13 cellular contexts compared by ENCODE assay signal in genomic region chr9:95088421-95089161, GRCh38.
A peak's percentile ranks its signal among the peaks of the same experiment; 100 is the strongest.
DNase-seq lines count a peak whose midpoint lies in the region; ATAC-seq and TF ChIP-seq lines count a peak whose summit lies in the region.
"Had no signal": no experiment of that assay in that cellular context is flagged by ENCODE, and none has a peak within 500 bp of the region (broad histone marks: within the 10 kb centered on the region; RNA-seq: fewer than 3 reads in every experiment).

No MANE protein-coding gene starts in this region.

- no peak overlapping the region for H2BK5ac ChIP-seq in trophoblast cell (ENCODE audit: low read depth, low read length, poor library complexity)

- ATAC-seq in Right ventricle myocardium superior (ENCODE audit: poor library complexity) = no peak

- peak overlapping the region; percentile 41 for H3K18ac ChIP-seq in trophoblast cell (ENCODE audit: low read length)

- WGBS in trophoblast cell (ENCODE audit: extremely low coverage, insufficient coverage, insufficient read length) = no CpG with 5 or more reads among the region's 26 CpGs

- H3K36me3 ChIP-seq in left ventricle myocardium inferior = peaks cover 46% of the 10 kb centered on the region
- peaks cover 36 to 37% of the 10 kb centered on the region in 2 experiments for H3K36me3 ChIP-seq in trophoblast cell (ENCODE audit: control insufficient read depth in 1 of 2, insufficient read depth in 2 of 2, low read length in 2 of 2)
- H3K36me3 ChIP-seq in vagina = peaks cover 0 to 23% of the 10 kb centered on the region in 2 donors

- peak overlapping the region; percentile 24 for H4K8ac ChIP-seq in trophoblast cell (ENCODE audit: low read depth, low read length)

- no peak for TF ChIP-seq POLR2A in vagina (IDR thresholded peaks at IDR 0.05)

- H3K14ac ChIP-seq in trophoblast cell (ENCODE audit: low read length) = no peak overlapping the region

- TF ChIP-seq CTCF in left ventricle myocardium inferior (IDR thresholded peaks at IDR 0.05; ENCODE audit: borderline replicate concordance) = no peak
- TF ChIP-seq CTCF in fibroblast of mammary gland (conservative IDR thresholded peaks at IDR 0.05; ENCODE audit: control insufficient read depth, insufficient read depth, low read depth, low read length) = no peak
- no peak for TF ChIP-seq CTCF in vagina (IDR thresholded peaks at IDR 0.05)
- no peak for TF ChIP-seq CTCF in endothelial cell (IDR thresholded peaks at IDR 0.05; ENCODE audit: unreplicated experiment)

- no peaks in the 10 kb centered on the region for H3K27me3 ChIP-seq in left ventricle myocardium inferior (ENCODE audit: low read depth)
- no peaks in the 10 kb centered on the region for H3K27me3 ChIP-seq in trophoblast cell (ENCODE audit: insufficient read depth, low read length)
- no peaks in the 10 kb centered on the region for H3K27me3 ChIP-seq in vagina

- no peak overlapping the region for H3K4me2 ChIP-seq in trophoblast cell (ENCODE audit: low read length)
- H3K4me2 ChIP-seq: KMS-11 had no signal

- H2BK120ac ChIP-seq in trophoblast cell (ENCODE audit: insufficient read depth, low read length, poor library complexity) = peak overlapping the region; percentile 35

- no peaks in the 10 kb centered on the region for H3K9me3 ChIP-seq in left ventricle myocardium inferior (replicated peaks)
- no peaks in the 10 kb centered on the region for H3K9me3 ChIP-seq in trophoblast cell (ENCODE audit: insufficient read depth, low read depth, low read length)
- H3K9me3 ChIP-seq in vagina = no peaks in the 10 kb centered on the region

- H3K4me3 ChIP-seq in left ventricle myocardium inferior (no peak overlapping the region), fibroblast of mammary gland (ENCODE audit: control insufficient read depth, low read depth, low read length) (no peak overlapping the region), trophoblast cell (ENCODE audit: low read depth, low read length) (no peak overlapping the region), vagina (no peak overlapping the region)

- no peak overlapping the region for H3K27ac Mint-ChIP-seq in endothelial cell (ENCODE audit: unreplicated experiment)
- H3K27ac Mint-ChIP-seq: activated CD4-positive, alpha-beta memory T cell treated with anti-CD3 and anti-CD28 coated beads, Interleukin-2, amount 10 ng/mL, durations not matched to agents 7 days and 5 days; activated naive CD4-positive, alpha-beta T cell treated with anti-CD3 and anti-CD28 coated beads for 36 hours; memory B cell had no signal

- H4K91ac ChIP-seq in trophoblast cell (ENCODE audit: low read depth, low read length) = peak overlapping the region; percentile 51

- peak overlapping the region; percentile 23 for H2BK12ac ChIP-seq in trophoblast cell (ENCODE audit: low read length)

- no peak overlapping the region for H2AK5ac ChIP-seq in trophoblast cell (ENCODE audit: low read length)

- no peak overlapping the region for H3K23ac ChIP-seq in trophoblast cell (ENCODE audit: low read length)

- H3K4me1 Mint-ChIP-seq in endothelial cell (ENCODE audit: unreplicated experiment) = peaks cover 12% of the 10 kb centered on the region
- H3K4me1 Mint-ChIP-seq: memory B cell had no signal

- DNase-seq in left ventricle myocardium inferior (no peak), Right ventricle myocardium superior (no peak), fibroblast of mammary gland (ENCODE audit: low read depth) (peak; percentile 35), trophoblast cell (no peak), vagina (ENCODE audit: extremely low spot score in 2 of 2) (no peak), endothelial cell (ENCODE audit: low spot score) (no peak)
- DNase-seq in stimulated activated CD4-positive, alpha-beta T cell treated with anti-CD3 and anti-CD28 coated beads, Interleukin-2, amount 100 ng/mL, for 48 hours = no peak
- no peak for DNase-seq in stimulated activated CD4-positive, alpha-beta T cell treated with anti-CD3 and anti-CD28 coated beads, Interleukin-4, amount 100 ng/mL, for 1 hour
- DNase-seq: activated CD4-positive, alpha-beta memory T cell treated with anti-CD3 and anti-CD28 coated beads, Interleukin-2, amount 10 ng/mL, durations not matched to agents 7 days and 5 days; activated naive CD4-positive, alpha-beta T cell treated with anti-CD3 and anti-CD28 coated beads for 36 hours; retina had no signal

- no peak overlapping the region for H3K4ac ChIP-seq in trophoblast cell (ENCODE audit: low read depth, low read length)

- peaks cover 3% of the 10 kb centered on the region for H3K27me3 Mint-ChIP-seq in endothelial cell (ENCODE audit: unreplicated experiment)
- H3K27me3 Mint-ChIP-seq: activated CD4-positive, alpha-beta memory T cell treated with anti-CD3 and anti-CD28 coated beads, Interleukin-2, amount 10 ng/mL, durations not matched to agents 7 days and 5 days; memory B cell had no signal

- H3K4me1 ChIP-seq in left ventricle myocardium inferior (peaks cover 100% of the 10 kb centered on the region), trophoblast cell (ENCODE audit: control insufficient read depth in 1 of 2, insufficient read depth in 2 of 2, low read length in 2 of 2) (peaks cover 35 to 48% of the 10 kb centered on the region in 2 experiments), vagina (peaks cover 98% of the 10 kb centered on the region)

- H3K36me3 Mint-ChIP-seq in endothelial cell (ENCODE audit: low read depth, unreplicated experiment) = peaks cover 7% of the 10 kb centered on the region

- H2AFZ ChIP-seq in trophoblast cell (ENCODE audit: insufficient read depth, low read length, poor library complexity) = no peak overlapping the region

- H3K79me1 ChIP-seq in trophoblast cell (ENCODE audit: low read length) = peaks cover 33% of the 10 kb centered on the region

- intact Hi-C loops in left ventricle myocardium inferior (cut with micrococcal nuclease) = no loop called here
- intact Hi-C loops in Right ventricle myocardium superior (cut with DNase I) = no loop called here
- intact Hi-C loops in vagina (cut with DNase I) = no loop called here

- H3K4me3 Mint-ChIP-seq in endothelial cell (ENCODE audit: unreplicated experiment) = no peak overlapping the region
- H3K4me3 Mint-ChIP-seq: activated CD4-positive, alpha-beta memory T cell treated with anti-CD3 and anti-CD28 coated beads, Interleukin-2, amount 10 ng/mL, durations not matched to agents 7 days and 5 days; activated naive CD4-positive, alpha-beta T cell treated with anti-CD3 and anti-CD28 coated beads for 36 hours; memory B cell had no signal

- H3K79me2 ChIP-seq in trophoblast cell (ENCODE audit: control insufficient read depth, insufficient read depth, low read length, poor library complexity) = peaks cover 4% of the 10 kb centered on the region

- H3K9ac ChIP-seq in trophoblast cell (ENCODE audit: low read length) = no peak overlapping the region
- H3K9ac ChIP-seq: KMS-11 had no signal

- H3K27ac ChIP-seq in left ventricle myocardium inferior (replicated peaks) (peak overlapping the region; percentile 90), trophoblast cell (ENCODE audit: low read depth, low read length) (no peak overlapping the region), vagina (peak overlapping the region; percentile 93)
- H3K27ac ChIP-seq: KMS-11 had no signal

- no peaks in the 10 kb centered on the region for H3K9me3 Mint-ChIP-seq in endothelial cell (ENCODE audit: unreplicated experiment)
- H3K9me3 Mint-ChIP-seq: activated CD4-positive, alpha-beta memory T cell treated with anti-CD3 and anti-CD28 coated beads, Interleukin-2, amount 10 ng/mL, durations not matched to agents 7 days and 5 days; activated naive CD4-positive, alpha-beta T cell treated with anti-CD3 and anti-CD28 coated beads for 36 hours; memory B cell had no signal

- H4K12ac ChIP-seq in trophoblast cell (ENCODE audit: low read depth, low read length) = no peak overlapping the region
